In the genomic region with DNA sequence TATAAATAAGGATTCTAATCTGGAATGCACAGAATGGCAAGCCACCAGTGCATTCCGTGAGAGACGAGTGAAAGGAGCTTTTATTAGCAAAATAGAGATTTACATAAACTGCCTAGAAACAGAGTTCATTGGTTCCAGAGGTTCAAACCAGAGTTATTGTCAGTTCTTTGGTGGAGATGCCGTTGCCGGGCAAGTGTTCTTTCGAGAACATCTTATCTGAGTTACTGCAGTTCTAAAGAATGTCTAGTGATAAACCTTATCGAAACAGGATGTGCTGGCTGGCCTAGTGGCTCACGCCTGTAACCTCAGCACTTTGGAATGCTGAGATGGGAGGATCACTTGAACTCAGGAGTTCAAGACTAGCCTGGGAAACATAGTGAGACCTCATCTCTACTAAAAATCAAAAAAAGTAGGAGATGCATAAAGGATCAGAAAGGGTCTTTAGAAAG, we compare ENCODE assay signal across 8 cellular contexts. TPM values are rescaled to one million over a fixed set of nuclear protein-coding genes. Genes with fewer than 3 reads are reported as not detected.
DNase-seq lines count a peak whose midpoint lies in the region; ATAC-seq and TF ChIP-seq lines count a peak whose summit lies in the region.

No MANE protein-coding gene starts in this region.

- TF ChIP-seq CTCF in osteocyte (IDR thresholded peaks at IDR 0.05): no peak

- DNase-seq in EL (peak; percentile 98), UCSD-AML1 (lab: John Stamatoyannopoulos, UW; ENCODE audit: unreplicated experiment) (peak; percentile 15), globus pallidus (ENCODE audit: low spot score) (peak; percentile 75), osteocyte (ENCODE audit: extremely low spot score, unreplicated experiment) (no peak)
- DNase-seq in activated CD8-positive, alpha-beta memory T cell treated with anti-CD3 and anti-CD28 coated beads, Interleukin-2, amount 10 ng/mL, durations not matched to agents 7 days and 5 days: no peak

- H3K27me3 Mint-ChIP-seq in osteocyte (ENCODE audit: unreplicated experiment): no peaks in the 10 kb centered on the region
- peaks cover 23% of the 10 kb centered on the region for H3K27me3 Mint-ChIP-seq in activated CD8-positive, alpha-beta memory T cell treated with anti-CD3 and anti-CD28 coated beads, Interleukin-2, amount 10 ng/mL, durations not matched to agents 7 days and 5 days

- CTCF ChIA-PET in activated CD8-positive, alpha-beta memory T cell treated with anti-CD3 and anti-CD28 coated beads, Interleukin-2, amount 10 ng/mL, durations not matched to agents 7 days and 5 days (lab: Charles Lee): no interaction called here

- peaks cover 5% of the 10 kb centered on the region for H3K4me1 Mint-ChIP-seq in osteocyte (ENCODE audit: unreplicated experiment)
- H3K4me1 Mint-ChIP-seq in activated CD8-positive, alpha-beta memory T cell treated with anti-CD3 and anti-CD28 coated beads, Interleukin-2, amount 10 ng/mL, durations not matched to agents 7 days and 5 days: no peaks in the 10 kb centered on the region

- no peaks in the 10 kb centered on the region for H3K9me3 Mint-ChIP-seq in osteocyte (ENCODE audit: unreplicated experiment)
- no peaks in the 10 kb centered on the region for H3K9me3 Mint-ChIP-seq in activated CD8-positive, alpha-beta memory T cell treated with anti-CD3 and anti-CD28 coated beads, Interleukin-2, amount 10 ng/mL, durations not matched to agents 7 days and 5 days (ENCODE audit: low read depth)

- ATAC-seq in HG03159 (IDR thresholded peaks at IDR 0.05; ENCODE audit: unreplicated experiment) (peak; percentile 53), HG02938 (IDR thresholded peaks at IDR 0.05; ENCODE audit: unreplicated experiment) (no peak), GM18520 (IDR thresholded peaks at IDR 0.05; ENCODE audit: unreplicated experiment) (no peak)
- ATAC-seq in activated CD8-positive, alpha-beta memory T cell treated with anti-CD3 and anti-CD28 coated beads, Interleukin-2, amount 10 ng/mL, durations not matched to agents 7 days and 5 days: no peak

- peak overlapping the region; percentile 52 for H3K4me3 Mint-ChIP-seq in osteocyte (ENCODE audit: unreplicated experiment)
- H3K4me3 Mint-ChIP-seq in activated CD8-positive, alpha-beta memory T cell treated with anti-CD3 and anti-CD28 coated beads, Interleukin-2, amount 10 ng/mL, durations not matched to agents 7 days and 5 days: no peak overlapping the region

- H3K36me3 Mint-ChIP-seq in osteocyte (ENCODE audit: unreplicated experiment): no peaks in the 10 kb centered on the region
- H3K36me3 Mint-ChIP-seq in activated CD8-positive, alpha-beta memory T cell treated with anti-CD3 and anti-CD28 coated beads, Interleukin-2, amount 10 ng/mL, durations not matched to agents 7 days and 5 days: no peaks in the 10 kb centered on the region

- H3K27ac Mint-ChIP-seq in osteocyte (ENCODE audit: unreplicated experiment): peak overlapping the region; percentile 64
- H3K27ac Mint-ChIP-seq in activated CD8-positive, alpha-beta memory T cell treated with anti-CD3 and anti-CD28 coated beads, Interleukin-2, amount 10 ng/mL, durations not matched to agents 7 days and 5 days: no peak overlapping the region

RNA-seq across cellular contexts. Expression of gene EVI5, which starts 19.8 kb away (rescaled TPM):
- total RNA-seq in osteocyte: 52.6 and 59.6 TPM in 2 replicates
- total RNA-seq in activated CD8-positive, alpha-beta memory T cell treated with anti-CD3 and anti-CD28 coated beads, Interleukin-2, amount 10 ng/mL, durations not matched to agents 7 days and 5 days: 10 to 100 TPM in 1 of 2 experiments, 1 to 10 TPM in 1; 2.6 to 14.0 TPM

RNA-seq across cellular contexts. Expression of gene RPL5, which starts 27.1 kb away (rescaled TPM):
- total RNA-seq in osteocyte: 870 and 883 TPM in 2 replicates
- total RNA-seq in activated CD8-positive, alpha-beta memory T cell treated with anti-CD3 and anti-CD28 coated beads, Interleukin-2, amount 10 ng/mL, durations not matched to agents 7 days and 5 days: 100 to 1,000 TPM; 581 to 800 TPM

Comparison
In these comparisons a context has a peak if more than half of its experiments do, and no peak if none do; other contexts are left out.
1. DNase-seq: peak in EL (single experiment), UCSD-AML1 (single experiment) and globus pallidus (single experiment); none in osteocyte (single experiment) and activated CD8-positive, alpha-beta memory T cell treated with anti-CD3 and anti-CD28 coated beads, Interleukin-2, amount 10 ng/mL, durations not matched to agents 7 days and 5 days (single experiment).